19 cellular contexts compared by ENCODE assay signal in genomic region chr5:82151622-82152021, GRCh38.
DNase-seq lines count a peak whose midpoint lies in the region; ATAC-seq and TF ChIP-seq lines count a peak whose summit lies in the region.
"Had no signal": no experiment of that assay in that cellular context is flagged by ENCODE, and none has a peak within 500 bp of the region (broad histone marks: within the 10 kb centered on the region; RNA-seq: fewer than 3 reads in every experiment).

No MANE protein-coding gene starts in this region.

- no peak overlapping the region for H3K27ac ChIP-seq in breast epithelium
- no peak overlapping the region for H3K27ac ChIP-seq in mammary epithelial cell (ENCODE audit: insufficient read depth, low read depth, low read length)
- H3K27ac ChIP-seq: KMS-11, WERI-Rb-1 had no signal

- no peaks in the 10 kb centered on the region for H3K36me3 Mint-ChIP-seq in MCF 10A (ENCODE audit: insufficient read depth, unreplicated experiment)
- H3K36me3 Mint-ChIP-seq: activated CD4-positive, alpha-beta memory T cell treated with anti-CD3 and anti-CD28 coated beads for 36 hours; natural killer cell had no signal

- dilution Hi-C loops in mammary epithelial cell (cut with HindIII; ENCODE audit: low sequenced_read_pairs) = no loop called here

- H3K79me2 ChIP-seq in mammary epithelial cell (ENCODE audit: insufficient read depth, low read length) = no peaks in the 10 kb centered on the region

- H2AFZ ChIP-seq in mammary epithelial cell (ENCODE audit: low read depth, low read length) = no peak overlapping the region

- ATAC-seq in GM18520 (IDR thresholded peaks at IDR 0.05; ENCODE audit: unreplicated experiment) = no peak
- no peak for ATAC-seq in HG02938 (IDR thresholded peaks at IDR 0.05; ENCODE audit: unreplicated experiment)
- ATAC-seq: effector memory CD8-positive, alpha-beta T cell; natural killer cell; Right ventricle myocardium inferior had no signal

- CTCF ChIA-PET in MCF 10A (lab: Yijun Ruan, JAX) (interaction anchor here (1.2 to 7.6 kb wide), 3 partner anchors 14 to 74 kb away, joined by 4 to 38 read pairs (median 4); no protein-coding TSS in a partner anchor), mammary epithelial cell (lab: Charles Lee; ENCODE audit: low non-redundant PET) (interaction anchor here (0.6 kb wide), 1 partner anchor 10 kb away, joined by 11 read pairs; no protein-coding TSS in a partner anchor)

- BruUV-seq in MCF 10A (replicated peaks; lab: Mats Ljungman, UMichigan) (no TSS peak), mammary epithelial cell (replicated peaks; lab: Mats Ljungman, UMichigan) (no TSS peak)

- H3K4me2 ChIP-seq in mammary epithelial cell (ENCODE audit: insufficient read depth, low read depth, low read length) = no peak overlapping the region
- H3K4me2 ChIP-seq: KMS-11 had no signal

- H3K4me1 ChIP-seq in breast epithelium (no peaks in the 10 kb centered on the region), mammary epithelial cell (ENCODE audit: insufficient read depth, low read length) (peaks cover 10% of the 10 kb centered on the region)

- no peaks in the 10 kb centered on the region for H3K9me3 ChIP-seq in breast epithelium
- H3K9me3 ChIP-seq in mammary epithelial cell (replicated peaks; ENCODE audit: insufficient read depth, low read length) = no peaks in the 10 kb centered on the region

- 77% methylated on average over 1 of the region's 1 CpG for WGBS in mammary epithelial cell (ENCODE audit: low coverage, missing lambda C conversion rate)

- H3K27me3 ChIP-seq in breast epithelium = no peaks in the 10 kb centered on the region
- no peaks in the 10 kb centered on the region for H3K27me3 ChIP-seq in mammary epithelial cell (ENCODE audit: insufficient read depth, low read length)

- no peaks in the 10 kb centered on the region for H3K9me3 Mint-ChIP-seq in MCF 10A (ENCODE audit: unreplicated experiment)
- H3K9me3 Mint-ChIP-seq: activated CD4-positive, alpha-beta memory T cell treated with anti-CD3 and anti-CD28 coated beads for 36 hours; activated naive CD4-positive, alpha-beta T cell treated with anti-CD3 and anti-CD28 coated beads for 36 hours; effector memory CD8-positive, alpha-beta T cell; natural killer cell had no signal

- DNase-seq in MCF 10A (ENCODE audit: unreplicated experiment) (peak; percentile 30), breast epithelium (ENCODE audit: low spot score in 2 of 2) (no peak), MV-4-11 (lab: John Stamatoyannopoulos, UW) (peak; percentile 29), mammary epithelial cell (peak; percentile 3)
- no peak for DNase-seq in stimulated activated CD8-positive, alpha-beta memory T cell treated with anti-CD3 and anti-CD28 coated beads, Interleukin-4, amount 100 ng/mL, for 48 hours
- DNase-seq: activated CD4-positive, alpha-beta memory T cell treated with anti-CD3 and anti-CD28 coated beads for 36 hours; activated naive CD4-positive, alpha-beta T cell treated with anti-CD3 and anti-CD28 coated beads for 36 hours; aorta; effector memory CD8-positive, alpha-beta T cell; islet precursor cell; mesenchymal stem cell; natural killer cell; NCI-H1694 treated with DMSO at 0.1 percent for 48 hours; stimulated activated CD4-positive, alpha-beta T cell treated with anti-CD3 and anti-CD28 coated beads, Interleukin-1b, Interleukin-23, amount 100 ng/mL, for 48 hours; WERI-Rb-1 had no signal

- peaks cover 44% of the 10 kb centered on the region for H3K4me1 Mint-ChIP-seq in MCF 10A (ENCODE audit: insufficient read depth, unreplicated experiment)
- H3K4me1 Mint-ChIP-seq: natural killer cell had no signal

- POLR2A ChIA-PET in MCF 10A (lab: Yijun Ruan, JAX) = interaction anchor here (1.1 to 7.2 kb wide), 4 partner anchors 10 to 181 kb away, joined by 3 to 60 read pairs (median 36); no protein-coding TSS in a partner anchor

- H3K4me3 Mint-ChIP-seq in MCF 10A (ENCODE audit: unreplicated experiment) = no peak overlapping the region
- H3K4me3 Mint-ChIP-seq: activated CD4-positive, alpha-beta memory T cell treated with anti-CD3 and anti-CD28 coated beads for 36 hours; activated naive CD4-positive, alpha-beta T cell treated with anti-CD3 and anti-CD28 coated beads for 36 hours; effector memory CD8-positive, alpha-beta T cell; natural killer cell had no signal

- in situ Hi-C loops in mammary epithelial cell (cut with MboI; ENCODE audit: low sequenced_read_pairs in 2 of 2) = loop anchor here in 1 of 2 donors (25.0 kb wide), 1 partner anchor 389 kb away; the partner anchor contains the start of gene SSBP2

- TF ChIP-seq POLR2A in breast epithelium (IDR thresholded peaks at IDR 0.05) = no peak

- no peak overlapping the region for H3K9ac ChIP-seq in mammary epithelial cell (ENCODE audit: insufficient read depth, low read length)
- H3K9ac ChIP-seq: KMS-11 had no signal

- intact Hi-C loops in MCF 10A (cut with micrococcal nuclease) = no loop called here
- intact Hi-C loops in breast epithelium (cut with DNase I; ENCODE audit: low total_unique reads) = no loop called here
- intact Hi-C loops in mammary epithelial cell (cut with micrococcal nuclease) = no loop called here

- no peaks in the 10 kb centered on the region for H3K36me3 ChIP-seq in breast epithelium
- H3K36me3 ChIP-seq in mammary epithelial cell (ENCODE audit: insufficient read depth, low read length) = no peaks in the 10 kb centered on the region
- H3K36me3 ChIP-seq: WERI-Rb-1 had no signal

- TF ChIP-seq CTCF in MCF 10A (IDR thresholded peaks at IDR 0.05; ENCODE audit: unreplicated experiment) (no peak), breast epithelium (IDR thresholded peaks at IDR 0.05) (no peak), mammary epithelial cell (conservative IDR thresholded peaks at IDR 0.05 in 1 of 2, IDR thresholded peaks at IDR 0.05 in 1 of 2; ENCODE audit: extremely low read depth in 1 of 2, insufficient read depth in 1 of 2, low read depth in 1 of 2, low read length in 2 of 2) (no peak)

- H3K4me3 ChIP-seq in breast epithelium (no peak overlapping the region), mammary epithelial cell (replicated peaks in 1 of 3; ENCODE audit: insufficient read depth in 1 of 3, low read depth in 2 of 3, low read length in 3 of 3) (no peak overlapping the region)

- H3K27ac Mint-ChIP-seq in MCF 10A (ENCODE audit: low read depth, unreplicated experiment) = peak overlapping the region; percentile 70
- H3K27ac Mint-ChIP-seq: activated CD4-positive, alpha-beta memory T cell treated with anti-CD3 and anti-CD28 coated beads for 36 hours; activated naive CD4-positive, alpha-beta T cell treated with anti-CD3 and anti-CD28 coated beads for 36 hours; natural killer cell had no signal

- H3K27me3 Mint-ChIP-seq in MCF 10A (ENCODE audit: insufficient read depth, unreplicated experiment) = no peaks in the 10 kb centered on the region
- H3K27me3 Mint-ChIP-seq: activated CD4-positive, alpha-beta memory T cell treated with anti-CD3 and anti-CD28 coated beads for 36 hours; effector memory CD8-positive, alpha-beta T cell had no signal

- no peaks in the 10 kb centered on the region for H4K20me1 ChIP-seq in mammary epithelial cell (ENCODE audit: insufficient read depth, low read length)

Comparison
In these comparisons a context has a peak if more than half of its experiments do, and no peak if none do; other contexts are left out.
1. DNase-seq: peak in MCF 10A (single experiment), MV-4-11 (single experiment) and mammary epithelial cell (single experiment); none in breast epithelium (0 of 2) and stimulated activated CD8-positive, alpha-beta memory T cell treated with anti-CD3 and anti-CD28 coated beads, Interleukin-4, amount 100 ng/mL, for 48 hours (single experiment).